ENCODE assay signal across 2 cellular contexts in genomic region chr20:51985753-51986152, GRCh38.
TF ChIP-seq lines count a peak whose summit lies in the region.

No MANE protein-coding gene starts in this region.

TF ChIP-seq in HepG2, 621 proteins besides CTCF, POLR2A, EP300 and RAD21:
- peak; percentile 45; the same call in 1 of the 2 replicates for TF ChIP-seq THAP9 (CRISPR knock-in tag; IDR thresholded peaks at IDR 0.05; ENCODE audit: borderline replicate concordance)
- TF ChIP-seq RAD51 (IDR thresholded peaks at IDR 0.05; ENCODE audit: borderline replicate concordance), result peak; percentile 51; the same call in 1 of the 2 replicates
- TF ChIP-seq ZNF773 (CRISPR knock-in tag; IDR thresholded peaks at IDR 0.05; ENCODE audit: borderline replicate concordance), result no peak
- no peak for TF ChIP-seq ZFAT (CRISPR knock-in tag; conservative IDR thresholded peaks at IDR 0.05)
- no peak for TF ChIP-seq ZNF350 (CRISPR knock-in tag; IDR thresholded peaks at IDR 0.05; ENCODE audit: borderline replicate concordance, low read depth)
- no peak for TF ChIP-seq ZNF292 (CRISPR knock-in tag; IDR thresholded peaks at IDR 0.05; ENCODE audit: borderline replicate concordance, low read depth)
- TF ChIP-seq NFYB (CRISPR knock-in tag; IDR thresholded peaks at IDR 0.05), result peak; percentile 40; the same call in 1 of the 2 replicates
TF ChIP-seq in HepG2: peak in this region for 3.

TF ChIP-seq in H1, 55 proteins besides CTCF, POLR2A, EP300 and RAD21:
- no peak for TF ChIP-seq CBX8 (IDR thresholded peaks at IDR 0.05; ENCODE audit: borderline replicate concordance, low read depth, low read length)
- no peak for TF ChIP-seq GTF2F1 (IDR thresholded peaks at IDR 0.05; ENCODE audit: borderline replicate concordance, low read depth, low read length)
- TF ChIP-seq USF2 (IDR thresholded peaks at IDR 0.05; ENCODE audit: low read length), result peak; percentile 21; the same call in 1 of the 2 replicates
- TF ChIP-seq YY1 (IDR thresholded peaks at IDR 0.05; ENCODE audit: low read depth, low read length), result peak; percentile 76; the same call in 1 of the 2 replicates
- TF ChIP-seq HDAC6 (IDR thresholded peaks at IDR 0.05; ENCODE audit: low read depth, low read length), result no peak
